Comparison of ENCODE assay signal across 13 cellular contexts in genomic region chr12:120241561-120242274, GRCh38. TPM values are rescaled to one million over a fixed set of nuclear protein-coding genes. Genes with fewer than 3 reads are reported as not detected.
DNase-seq lines count a peak whose midpoint lies in the region; ATAC-seq and TF ChIP-seq lines count a peak whose summit lies in the region.
"Had no signal": no experiment of that assay in that cellular context is flagged by ENCODE, and none has a peak within 500 bp of the region (broad histone marks: within the 10 kb centered on the region; RNA-seq: fewer than 3 reads in every experiment).

No MANE protein-coding gene starts in this region.

- dilution Hi-C loops in IMR-90 (cut with HindIII; ENCODE audit: low sequenced_read_pairs, unreplicated experiment), result no loop called here

- peak overlapping the region; percentile 12; the same call in 1 of the 2 replicates for H4K91ac ChIP-seq in IMR-90 (ENCODE audit: insufficient read depth, low read depth, low read length)

- H2AFZ ChIP-seq in IMR-90 (replicated peaks; ENCODE audit: low read length, poor library complexity) (no peak overlapping the region), smooth muscle cell (ENCODE audit: low read depth) (no peak overlapping the region)

- TF ChIP-seq RAD21 in IMR-90 (IDR thresholded peaks at IDR 0.05; ENCODE audit: low read length), result no peak

- peaks cover 41% of the 10 kb centered on the region for H3K4me1 ChIP-seq in IMR-90 (ENCODE audit: control insufficient read depth, insufficient read depth, low read length)
- peaks cover 43 to 81% of the 10 kb centered on the region in 2 donors for H3K4me1 ChIP-seq in adrenal gland (replicated peaks in 1 of 2)
- peaks cover 32% of the 10 kb centered on the region for H3K4me1 ChIP-seq in smooth muscle cell (ENCODE audit: low read depth)

- no peak overlapping the region for H3K56ac ChIP-seq in IMR-90 (ENCODE audit: extremely low read depth, insufficient read depth, low read length)

- BruUV-seq in IMR-90 (replicated peaks; lab: Mats Ljungman, UMichigan), result no TSS peak

- H3K36me3 ChIP-seq in IMR-90 (ENCODE audit: control insufficient read depth, insufficient read depth, low read length), result peaks cover 5% of the 10 kb centered on the region
- no peaks in the 10 kb centered on the region for H3K36me3 ChIP-seq in adrenal gland (replicated peaks in 1 of 2)
- H3K36me3 ChIP-seq in smooth muscle cell (ENCODE audit: low read depth), result no peaks in the 10 kb centered on the region

- no peak overlapping the region for H3K18ac ChIP-seq in IMR-90 (ENCODE audit: low read depth, low read length)

- peak overlapping the region; percentile 19; the same call in 1 of the 2 replicates for H3K14ac ChIP-seq in IMR-90 (replicated peaks; ENCODE audit: low read depth, low read length)

- H2AK9ac ChIP-seq in IMR-90 (replicated peaks; ENCODE audit: low read depth, low read length, poor library complexity), result no peak overlapping the region

- no peak overlapping the region for H2BK120ac ChIP-seq in IMR-90 (ENCODE audit: low read depth, low read length)

- 74% methylated on average over 6 of the region's 9 CpGs; no CpG with 5 or more reads in 1 of the 2 experiments for WGBS in IMR-90 (ENCODE audit: extremely low coverage in 2 of 2, insufficient read length in 1 of 2), 2 experiments
- 46 to 57% (median 54%) methylated on average over 9 of the region's 9 CpGs for WGBS in adrenal gland, 4 donors
- 71% methylated on average over 9 of the region's 9 CpGs for WGBS in smooth muscle cell (ENCODE audit: low lambda C conversion rate)

- H4K5ac ChIP-seq in IMR-90 (ENCODE audit: low read depth, low read length), result no peak overlapping the region

- peak overlapping the region; percentile 22 for H2BK5ac ChIP-seq in IMR-90 (ENCODE audit: low read depth, low read length, poor library complexity, severe bottlenecking)

- H2AK5ac ChIP-seq in IMR-90 (ENCODE audit: low read depth, low read length), result peak overlapping the region; percentile 23; the same call in 1 of the 2 replicates

- H2BK15ac ChIP-seq in IMR-90 (ENCODE audit: low read depth, low read length), result no peak overlapping the region

- ATAC-seq in IMR-90 (ENCODE audit: low read depth), result no peak
- ATAC-seq: mucosa of descending colon had no signal

- 0 out of 2 replicates have a peak overlapping the region, but pooled peaks have one; percentile 25 for H3K4ac ChIP-seq in IMR-90 (ENCODE audit: low read depth, low read length)

- H3K9me3 ChIP-seq in IMR-90 (ENCODE audit: control insufficient read depth, insufficient read depth, low read length), result no peaks in the 10 kb centered on the region
- H3K9me3 ChIP-seq in adrenal gland (replicated peaks in 1 of 3), result no peaks in the 10 kb centered on the region
- no peaks in the 10 kb centered on the region for H3K9me3 ChIP-seq in smooth muscle cell (replicated peaks; ENCODE audit: low read depth)
- H3K9me3 ChIP-seq: mucosa of descending colon had no signal

- no peak for DNase-seq in IMR-90
- peak in 1 of 7 donors; percentile 32 for DNase-seq in adrenal gland
- peak; percentile 50 for DNase-seq in islet precursor cell
- DNase-seq in smooth muscle cell (lab: John Stamatoyannopoulos, UW; ENCODE audit: unreplicated experiment), result no peak
- DNase-seq in GM13976 (ENCODE audit: low spot score), result no peak
- no peak for DNase-seq in stimulated activated CD4-positive, alpha-beta T cell treated with anti-CD3 and anti-CD28 coated beads, Interleukin-4, amount 100 ng/mL, for 4 hours
- no peak for DNase-seq in SW 1271 (lab: John Stamatoyannopoulos, UW)
- no peak for DNase-seq in NCI-H128 (lab: John Stamatoyannopoulos, UW; ENCODE audit: unreplicated experiment)
- DNase-seq: brain microvascular endothelial cell; mucosa of descending colon; NCI-H2171 treated with DMSO at 0.1 percent for 48 hours; SHP77 treated with DMSO at 0.1 percent for 48 hours; stimulated activated CD4-positive, alpha-beta T cell treated with anti-CD3 and anti-CD28 coated beads, Interleukin-2, amount 100 ng/mL, for 48 hours had no signal

- CTCF ChIA-PET in IMR-90 (lab: Yijun Ruan, JAX), result no interaction called here

- H3K9ac ChIP-seq in IMR-90 (ENCODE audit: low read depth, low read length) (no peak overlapping the region), smooth muscle cell (ENCODE audit: low read depth) (no peak overlapping the region)

- H3K27ac ChIP-seq in IMR-90 (ENCODE audit: insufficient read depth, low read length) (no peak overlapping the region), adrenal gland (peak overlapping the region; percentile 22 to 77 (median 52)), smooth muscle cell (ENCODE audit: low read depth) (no peak overlapping the region)
- H3K27ac ChIP-seq: brain microvascular endothelial cell had no signal

- H3K23ac ChIP-seq in IMR-90 (ENCODE audit: low read depth, low read length), result peak overlapping the region; percentile 71

- POLR2A ChIA-PET in IMR-90 (lab: Charles Lee; ENCODE audit: unreplicated experiment), result no interaction called here

- H3K27me3 ChIP-seq in IMR-90 (ENCODE audit: control insufficient read depth, insufficient read depth, low read length) (no peaks in the 10 kb centered on the region), adrenal gland (no peaks in the 10 kb centered on the region), smooth muscle cell (ENCODE audit: low read depth) (no peaks in the 10 kb centered on the region)
- H3K27me3 ChIP-seq: brain microvascular endothelial cell had no signal

- peaks cover 15% of the 10 kb centered on the region for H3F3A ChIP-seq in smooth muscle cell (ENCODE audit: low read depth)

- H4K8ac ChIP-seq in IMR-90 (ENCODE audit: low read depth in 2 of 2, low read length in 2 of 2), result peak overlapping the region in 1 of 2 experiments; percentile 31; a peak in 1 of 4 replicates

- no peak for TF ChIP-seq CTCF in IMR-90 (conservative IDR thresholded peaks at IDR 0.05; ENCODE audit: low read depth, low read length)
- no peak for TF ChIP-seq CTCF in adrenal gland (IDR thresholded peaks at IDR 0.05)
- no peak for TF ChIP-seq CTCF in smooth muscle cell (IDR thresholded peaks at IDR 0.05; ENCODE audit: borderline replicate concordance, insufficient read depth, poor library complexity, severe bottlenecking)
- TF ChIP-seq CTCF in GM13976 (IDR thresholded peaks at IDR 0.05; ENCODE audit: borderline replicate concordance, control extremely low read depth, extremely low read depth, insufficient read depth, missing control alignments), result no peak

- TF ChIP-seq POLR2A in IMR-90 (IDR thresholded peaks at IDR 0.05; ENCODE audit: low read depth, low read length) (no peak), adrenal gland (IDR thresholded peaks at IDR 0.05) (no peak)

- no peak overlapping the region for H3K4me3 ChIP-seq in IMR-90 (ENCODE audit: insufficient read depth, low read depth, low read length)
- no peak overlapping the region for H3K4me3 ChIP-seq in adrenal gland
- no peak overlapping the region for H3K4me3 ChIP-seq in smooth muscle cell
- H3K4me3 ChIP-seq: mucosa of descending colon had no signal

- peaks cover 65% of the 10 kb centered on the region for H3K79me2 ChIP-seq in smooth muscle cell (ENCODE audit: low read depth)

- H4K20me1 ChIP-seq in IMR-90 (ENCODE audit: insufficient read depth, low read length), result peaks cover 64% of the 10 kb centered on the region
- peaks cover 96% of the 10 kb centered on the region for H4K20me1 ChIP-seq in smooth muscle cell (ENCODE audit: low read depth)

- H3K9me1 ChIP-seq in IMR-90 (ENCODE audit: insufficient read depth, low read length), result peaks cover 53% of the 10 kb centered on the region

- in situ Hi-C loops in IMR-90 (cut with MboI; ENCODE audit: low sequenced_read_pairs) (no loop called here), GM13976 (cut with MboI; ENCODE audit: low sequenced_read_pairs, unreplicated experiment) (no loop called here)

- H3K4me2 ChIP-seq in IMR-90 (ENCODE audit: low read depth, low read length) (no peak overlapping the region), smooth muscle cell (peak overlapping the region; percentile 57)

- peaks cover 4 to 74% of the 10 kb centered on the region in 2 experiments; a peak in 2 of 4 replicates for H3K79me1 ChIP-seq in IMR-90 (ENCODE audit: low read depth in 1 of 2, low read length in 2 of 2)

- intact Hi-C loops in IMR-90 (cut with micrococcal nuclease), result no loop called here
- intact Hi-C loops in adrenal gland (cut with DNase I), result no loop called here

- no peak overlapping the region for H2BK20ac ChIP-seq in IMR-90 (ENCODE audit: low read depth, low read length)

RNA-seq across cellular contexts. Expression of gene PXN, which starts 23.8 kb away (rescaled TPM):
- total RNA-seq in IMR-90 (2012; rRNA removed) (33.9 and 46.6 TPM in 2 replicates), adrenal gland (100 to 1,000 TPM in 4 of 8 donors, 10 to 100 TPM in 4; 45.3 to 156 (median 85.7) TPM), smooth muscle cell (16.6 and 17.2 TPM in 2 replicates)
- polyA plus RNA-seq in IMR-90 (2012; rRNA removed) (134 and 139 TPM in 2 replicates), adrenal gland (100 to 1,000 TPM in 2 of 3 donors, 10 to 100 TPM in 1; 79.9 to 142 (median 123) TPM), smooth muscle cell (27.0 and 61.2 TPM in 2 replicates)
- polyA plus RNA-seq in IMR-90 (2012; cell fraction: cytosol; rRNA removed), result 104 and 123 TPM in 2 replicates
- 210 and 333 TPM in 2 replicates for polyA plus RNA-seq in IMR-90 (2012; cell fraction: nucleus; rRNA removed; ENCODE audit: low replicate concordance)

RNA-seq across cellular contexts. Expression of gene RPLP0, which starts 40.8 kb away (rescaled TPM):
- 4,496 and 5,401 TPM in 2 replicates for total RNA-seq in IMR-90 (2012; rRNA removed)
- 5,590 and 6,356 TPM in 2 replicates for polyA plus RNA-seq in IMR-90 (2012; rRNA removed)
- 2,244 and 4,987 TPM in 2 replicates for polyA plus RNA-seq in IMR-90 (2012; cell fraction: cytosol; rRNA removed)
- polyA plus RNA-seq in IMR-90 (2012; cell fraction: nucleus; rRNA removed; ENCODE audit: low replicate concordance), result 1,556 and 2,037 TPM in 2 replicates
- 1,000 to 10,000 TPM; 1,495 to 3,084 (median 1,728) TPM for total RNA-seq in adrenal gland
- polyA plus RNA-seq in adrenal gland, result 1,000 to 10,000 TPM; 1,257 to 2,060 (median 2,032) TPM
- total RNA-seq in smooth muscle cell, result 2,989 and 3,138 TPM in 2 replicates
- 1,054 and 1,106 TPM in 2 replicates for polyA plus RNA-seq in smooth muscle cell

RNA-seq across cellular contexts. Expression of gene GCN1, which starts 47.2 kb away (rescaled TPM):
- total RNA-seq in IMR-90 (2012; rRNA removed) (65.8 and 77.6 TPM in 2 replicates), adrenal gland (10 to 100 TPM; 42.4 to 98.5 (median 56.2) TPM), smooth muscle cell (40.4 and 44.3 TPM in 2 replicates)
- polyA plus RNA-seq in IMR-90 (2012; rRNA removed) (57.8 and 76.1 TPM in 2 replicates), adrenal gland (10 to 100 TPM; 22.0 to 31.3 (median 25.3) TPM), smooth muscle cell (31.6 and 35.9 TPM in 2 replicates)
- 28.3 and 50.4 TPM in 2 replicates for polyA plus RNA-seq in IMR-90 (2012; cell fraction: cytosol; rRNA removed)
- polyA plus RNA-seq in IMR-90 (2012; cell fraction: nucleus; rRNA removed; ENCODE audit: low replicate concordance), result 74.2 and 147 TPM in 2 replicates

RNA-seq across cellular contexts. Expression of gene RNU4-2, which starts 50.0 kb away (rescaled TPM):
- total RNA-seq in IMR-90 (2012; rRNA removed) (under 0.01 TPM in 2 replicates), adrenal gland (1,000 to 10,000 TPM in 4 of 8 donors, under 1 TPM in 4; under 0.01 to 8,354 (median 2,408) TPM), smooth muscle cell (under 0.01 TPM in 2 replicates)
- polyA plus RNA-seq in IMR-90 (2012; rRNA removed) (not detected in 2 replicates), adrenal gland (not detected), smooth muscle cell (4.5 TPM in 1 of 2 replicates, not detected in the other)
- not detected in 2 replicates for polyA plus RNA-seq in IMR-90 (2012; cell fraction: cytosol; rRNA removed)
- polyA plus RNA-seq in IMR-90 (2012; cell fraction: nucleus; rRNA removed; ENCODE audit: low replicate concordance), result not detected in 2 replicates

RNA-seq across cellular contexts. Expression of gene RNU4-1, which starts 51.3 kb away (rescaled TPM):
- total RNA-seq in IMR-90 (2012; rRNA removed) (under 0.01 TPM in 2 replicates), adrenal gland (1,000 to 10,000 TPM in 4 of 8 donors, under 1 TPM in 3, not detected in 1; under 0.01 to 2,678 (median 1,544) TPM), smooth muscle cell (under 0.01 TPM in 2 replicates)
- polyA plus RNA-seq in IMR-90 (2012; rRNA removed) (not detected in 2 replicates), adrenal gland (not detected), smooth muscle cell (3.8 TPM in 1 of 2 replicates, not detected in the other)
- polyA plus RNA-seq in IMR-90 (2012; cell fraction: cytosol; rRNA removed), result not detected in 2 replicates
- not detected in 2 replicates for polyA plus RNA-seq in IMR-90 (2012; cell fraction: nucleus; rRNA removed; ENCODE audit: low replicate concordance)

Comparison
In these comparisons a context has a peak if more than half of its experiments do, and no peak if none do; other contexts are left out.
1. H3K27ac ChIP-seq: peak in adrenal gland (5 of 5); none in IMR-90 (single experiment) and smooth muscle cell (single experiment).